ENCODE assay signal across 8 cellular contexts in genomic region chr11:3378426-3379423, GRCh38. TPM values are rescaled to one million over a fixed set of nuclear protein-coding genes. Genes with fewer than 3 reads are reported as not detected.
DNase-seq lines count a peak whose midpoint lies in the region; TF ChIP-seq lines count a peak whose summit lies in the region.

Gene ZNF195 (minus strand): TSS chr11:3379146. CDS start chr11:3379040, 106 bp downstream.

- peaks cover 3% of the 10 kb centered on the region for H3K9me3 Mint-ChIP-seq in neural crest cell

- H3K4me2 ChIP-seq in MM.1S (ENCODE audit: low read depth, low read length) = peak within 1 kb of the TSS; percentile 72

- H3K36me3 Mint-ChIP-seq in neural crest cell (ENCODE audit: low read depth) = peaks cover 46% of the 10 kb centered on the region

- H2AFZ ChIP-seq in MM.1S (ENCODE audit: low read length) = peak within 1 kb of the TSS; percentile 76

- TF ChIP-seq CTCF in MM.1S (IDR thresholded peaks at IDR 0.05; ENCODE audit: low read length) (no peak), fibroblast of villous mesenchyme (IDR thresholded peaks at IDR 0.05; ENCODE audit: insufficient read depth, low read depth, low read length) (no peak), neural crest cell (conservative IDR thresholded peaks at IDR 0.05) (no peak)

- peaks cover 3% of the 10 kb centered on the region for H3K27me3 Mint-ChIP-seq in neural crest cell (ENCODE audit: low read depth)

- no peaks in the 10 kb centered on the region; the same call in 1 of the 2 replicates for H3K9me3 ChIP-seq in ES-I3 (ENCODE audit: control insufficient read depth, insufficient read depth, low read length)
- peaks cover 11% of the 10 kb centered on the region for H3K9me3 ChIP-seq in HAP-1
- H3K9me3 ChIP-seq in MM.1S (replicated peaks; ENCODE audit: insufficient read depth, low read length) = no peaks in the 10 kb centered on the region
- H3K9me3 ChIP-seq in stomach smooth muscle (ENCODE audit: control insufficient read depth in 2 of 2, low read length in 2 of 2) = no peaks in the 10 kb centered on the region

- DNase-seq in HAP-1 (ENCODE audit: low spot score in 2 of 2) = peak; percentile 98 to 99
- peak; percentile 98 for DNase-seq in MM.1S
- peak; percentile 78 for DNase-seq in SIG-M5 (lab: John Stamatoyannopoulos, UW)
- DNase-seq in activated gamma-delta T cell (lab: John Stamatoyannopoulos, UW) = peak; percentile 77
- peak; percentile 92 for DNase-seq in fibroblast of villous mesenchyme (ENCODE audit: low read depth)
- DNase-seq in neural crest cell (ENCODE audit: low read depth, low spot score) = peak; percentile 97

- H3K4me1 Mint-ChIP-seq in neural crest cell = peaks cover 44% of the 10 kb centered on the region

- H3K27me3 ChIP-seq in HAP-1 (ENCODE audit: low read depth) = no peaks in the 10 kb centered on the region
- no peaks in the 10 kb centered on the region for H3K27me3 ChIP-seq in MM.1S (replicated peaks; ENCODE audit: insufficient read depth, low read length)
- no peaks in the 10 kb centered on the region for H3K27me3 ChIP-seq in stomach smooth muscle (ENCODE audit: control insufficient read depth in 1 of 2, insufficient read depth in 2 of 2, low read length in 2 of 2)

- no peaks in the 10 kb centered on the region for H3K9me2 ChIP-seq in MM.1S (replicated peaks; ENCODE audit: insufficient read depth, low read length)

- H3K36me3 ChIP-seq in ES-I3 (ENCODE audit: insufficient read depth, low read length) = peaks cover 34% of the 10 kb centered on the region
- H3K36me3 ChIP-seq in HAP-1 (replicated peaks) = peaks cover 38% of the 10 kb centered on the region
- H3K36me3 ChIP-seq in MM.1S (replicated peaks; ENCODE audit: insufficient read depth, low read length) = 0 out of 2 replicates have a peak, but pooled peaks cover 13% of the 10 kb centered on the region
- peaks cover 0 to 6% of the 10 kb centered on the region in 2 donors for H3K36me3 ChIP-seq in stomach smooth muscle (ENCODE audit: control insufficient read depth in 2 of 2, insufficient read depth in 2 of 2, low read length in 2 of 2)

- H3K4me1 ChIP-seq in ES-I3 (ENCODE audit: insufficient read depth, low read length) = peaks cover 4% of the 10 kb centered on the region; the same call in 1 of the 2 replicates
- H3K4me1 ChIP-seq in HAP-1 = peaks cover 4% of the 10 kb centered on the region
- H3K4me1 ChIP-seq in MM.1S (ENCODE audit: low read length) = 0 out of 2 replicates have a peak, but pooled peaks cover 7% of the 10 kb centered on the region
- peaks cover 9% of the 10 kb centered on the region for H3K4me1 ChIP-seq in stomach smooth muscle (ENCODE audit: control insufficient read depth, insufficient read depth, low read length)

- H3K27ac Mint-ChIP-seq in neural crest cell (ENCODE audit: unreplicated experiment) = peak within 1 kb of the TSS; percentile 98

- peaks cover 52% of the 10 kb centered on the region for H3K79me2 ChIP-seq in MM.1S (ENCODE audit: low read length)

- H3K9ac ChIP-seq in ES-I3 (ENCODE audit: low read depth, low read length) = peak within 1 kb of the TSS; percentile 99
- peak within 1 kb of the TSS; percentile 90 for H3K9ac ChIP-seq in MM.1S (ENCODE audit: low read length)
- H3K9ac ChIP-seq in stomach smooth muscle (ENCODE audit: low read length in 2 of 2) = peak within 1 kb of the TSS; percentile 83 to 90

- peak within 1 kb of the TSS; percentile 86 for H3K4me3 ChIP-seq in HAP-1
- H3K4me3 ChIP-seq in MM.1S (ENCODE audit: low read length) = peak within 1 kb of the TSS; percentile 77
- peak within 1 kb of the TSS; percentile 94 for H3K4me3 ChIP-seq in fibroblast of villous mesenchyme (ENCODE audit: low read depth, low read length)
- H3K4me3 ChIP-seq in stomach smooth muscle (ENCODE audit: low read length in 2 of 2) = peak within 1 kb of the TSS; percentile 86 to 97

- peak within 1 kb of the TSS; percentile 43; the same call in 1 of the 2 replicates for H3K27ac ChIP-seq in MM.1S (ENCODE audit: low read length)
- H3K27ac ChIP-seq in stomach smooth muscle (ENCODE audit: low read length) = no peak within 1 kb of the TSS

- no peaks in the 10 kb centered on the region for H3F3A ChIP-seq in MM.1S (ENCODE audit: insufficient read depth, low read length)

- in situ Hi-C loops in HAP-1 (cut with MboI; ENCODE audit: low sequenced_read_pairs) = no loop called here

- peak within 1 kb of the TSS; percentile 97 for H3K4me3 Mint-ChIP-seq in neural crest cell

- H4K20me1 ChIP-seq in MM.1S (ENCODE audit: insufficient read depth, low read length) = no peaks in the 10 kb centered on the region

RNA-seq across cellular contexts. Expression of gene ZNF195, which starts in this region (rescaled TPM):
- 18.4 and 25.5 TPM in 2 replicates for total RNA-seq in fibroblast of villous mesenchyme
- 70.4 and 71.7 TPM in 2 replicates for total RNA-seq in neural crest cell
